ENCODE assay signal across 27 cellular contexts in genomic region chr12:6761849-6762248, GRCh38. TPM values are rescaled to one million over a fixed set of nuclear protein-coding genes. Genes with fewer than 3 reads are reported as not detected.
"Had no signal": no experiment of that assay in that cellular context is flagged by ENCODE, and none has a peak within 500 bp of the region (broad histone marks: within the 10 kb centered on the region; RNA-seq: fewer than 3 reads in every experiment).

No MANE protein-coding gene starts in this region.

- H3K27ac Mint-ChIP-seq: dendritic cell treated with granulocyte-macrophage colony-stimulating factor and Interleukin-4, amounts not matched to agents 40 ng/mL and 50 ng/mL, for 4 days; natural killer cell treated with Interleukin-12 subunit alpha and Interleukin-12 subunit beta and Interleukin-15 and Interleukin-18, amount 100 ng/mL, for 72 hours had no signal

- H3K4me3 ChIP-seq: hepatocyte, lung, spleen, stomach, thoracic aorta, transverse colon had no signal

- H3K36me3 Mint-ChIP-seq: natural killer cell treated with Interleukin-12 subunit alpha and Interleukin-12 subunit beta and Interleukin-15 and Interleukin-18, amount 100 ng/mL, for 72 hours had no signal

- H3K4me2 ChIP-seq: hepatocyte had no signal

- DNase-seq: foreskin melanocyte; head of caudate nucleus; kidney; left cardiac atrium; left ventricle myocardium superior; mesenchymal stem cell; midbrain; spleen; stimulated activated CD4-positive, alpha-beta T cell treated with anti-CD3 and anti-CD28 coated beads, Interleukin-15, amount 100 ng/mL, for 24 hours; stimulated activated CD4-positive, alpha-beta T cell treated with anti-CD3 and anti-CD28 coated beads, Interleukin-1b, Interleukin-23, amount 100 ng/mL, for 48 hours; stimulated activated CD4-positive, alpha-beta T cell treated with anti-CD3 and anti-CD28 coated beads, Interleukin-4, amount 100 ng/mL, for 24 hours; stimulated activated naive CD4-positive, alpha-beta T cell; stomach; substantia nigra; transverse colon had no signal

- H3K4me3 Mint-ChIP-seq: dendritic cell treated with granulocyte-macrophage colony-stimulating factor and Interleukin-4, amounts not matched to agents 40 ng/mL and 50 ng/mL, for 4 days; natural killer cell treated with Interleukin-12 subunit alpha and Interleukin-12 subunit beta and Interleukin-15 and Interleukin-18, amount 100 ng/mL, for 72 hours had no signal

- H3K36me3 ChIP-seq: neutrophil, spleen, stomach, thoracic aorta, transverse colon had no signal

- H3K9me3 ChIP-seq: neutrophil, spleen, stomach, thoracic aorta, transverse colon had no signal

- H3K27me3 ChIP-seq: hepatocyte, stomach, transverse colon had no signal

- H3K27ac ChIP-seq: hepatocyte, neutrophil, spleen had no signal

- FAIRE-seq: colon, endothelial cell of umbilical vein, kidney, urothelium cell line had no signal

- H3K9me3 Mint-ChIP-seq: dendritic cell treated with granulocyte-macrophage colony-stimulating factor and Interleukin-4, amounts not matched to agents 40 ng/mL and 50 ng/mL, for 4 days; natural killer cell treated with Interleukin-12 subunit alpha and Interleukin-12 subunit beta and Interleukin-15 and Interleukin-18, amount 100 ng/mL, for 72 hours had no signal

- H2AFZ ChIP-seq: hepatocyte had no signal

RNA-seq across cellular contexts. Expression of gene LAG3, which starts 10.5 kb away (rescaled TPM):
- total RNA-seq: osteoblast, skeletal muscle tissue had no signal

RNA-seq across cellular contexts. Expression of gene CD4, which starts 27.5 kb away (rescaled TPM):
- total RNA-seq: endothelial cell of umbilical vein, pulmonary artery endothelial cell had no signal
- polyA plus RNA-seq: endothelial cell of umbilical vein had no signal
